Comparison of ENCODE assay signal across 8 cellular contexts in the genomic region with DNA sequence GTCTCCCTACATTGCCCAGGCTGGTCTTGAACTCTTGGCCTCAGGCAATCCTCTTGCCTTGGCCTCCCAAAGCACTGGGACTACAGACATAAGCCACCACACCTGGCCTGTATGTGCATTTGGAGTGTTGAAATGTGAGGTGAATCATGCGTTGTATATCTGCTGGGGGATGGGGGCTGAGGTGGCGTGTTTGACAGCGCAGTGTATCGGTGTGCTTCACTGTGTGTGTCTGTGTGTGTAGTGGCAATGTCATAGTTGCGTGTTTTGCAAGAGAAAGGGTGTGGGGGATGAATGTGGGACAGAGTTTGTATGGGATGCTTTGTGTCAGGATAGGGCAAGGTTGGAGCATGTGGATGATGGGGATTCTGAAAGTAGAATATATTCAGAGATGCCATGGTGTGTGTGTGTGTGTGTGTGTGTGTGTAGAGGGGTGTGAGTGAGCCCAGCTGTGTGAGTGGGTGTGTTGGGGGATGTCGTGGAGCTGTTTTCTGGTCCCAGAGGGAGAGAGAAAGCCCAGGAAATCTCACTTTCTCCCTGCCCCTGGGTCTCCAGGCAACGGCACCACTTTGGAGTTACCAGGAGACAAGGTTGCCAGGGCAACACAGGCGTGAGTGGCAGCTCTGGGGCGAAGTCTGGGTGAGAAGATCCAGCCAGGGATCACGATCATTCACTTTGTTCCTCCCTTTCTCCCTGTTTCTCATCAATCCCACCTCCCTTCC.
DNase-seq lines count a peak whose midpoint lies in the region; ATAC-seq and TF ChIP-seq lines count a peak whose summit lies in the region.

No MANE protein-coding gene starts in this region.

- H3K36me3 Mint-ChIP-seq in stimulated activated naive CD8-positive, alpha-beta T cell treated with anti-CD3 and anti-CD28 coated beads, Interleukin-15, Interleukin-2, amounts not matched to agents 100 ng/mL and 50 ng/mL, for 24 hours (ENCODE audit: low read depth) = peaks cover 23% of the 10 kb centered on the region

- peaks cover 32% of the 10 kb centered on the region for H3K4me1 Mint-ChIP-seq in stimulated activated naive CD8-positive, alpha-beta T cell treated with anti-CD3 and anti-CD28 coated beads, Interleukin-15, Interleukin-2, amounts not matched to agents 100 ng/mL and 50 ng/mL, for 24 hours (ENCODE audit: low read depth)

- DNase-seq in stimulated activated naive CD8-positive, alpha-beta T cell treated with anti-CD3 and anti-CD28 coated beads, Interleukin-15, Interleukin-2, amounts not matched to agents 100 U/mL and 50 U/mL, for 24 hours = no peak
- DNase-seq in NCI-H526 treated with DMSO at 0.1 percent for 48 hours (lab: John Stamatoyannopoulos, UW) (peak; percentile 24), erythroblast (lab: John Stamatoyannopoulos, UW) (peak; percentile 63 to 67), COLO829 (ENCODE audit: low spot score) (no peak), GM10266 (ENCODE audit: extremely low spot score) (no peak)
- no peak for DNase-seq in activated CD8-positive, alpha-beta memory T cell treated with anti-CD3 and anti-CD28 coated beads, Interleukin-2, amount 50 U/mL, for 4 hours

- TF ChIP-seq POLR2A in erythroblast (IDR thresholded peaks at IDR 0.05; ENCODE audit: low read length) = no peak

- peak overlapping the region; percentile 20 for H3K4me3 Mint-ChIP-seq in stimulated activated naive CD8-positive, alpha-beta T cell treated with anti-CD3 and anti-CD28 coated beads, Interleukin-15, Interleukin-2, amounts not matched to agents 100 ng/mL and 50 ng/mL, for 24 hours

- peak overlapping the region; percentile 10 for H3K27ac Mint-ChIP-seq in stimulated activated naive CD8-positive, alpha-beta T cell treated with anti-CD3 and anti-CD28 coated beads, Interleukin-15, Interleukin-2, amounts not matched to agents 100 ng/mL and 50 ng/mL, for 24 hours

- H3K9me3 Mint-ChIP-seq in stimulated activated naive CD8-positive, alpha-beta T cell treated with anti-CD3 and anti-CD28 coated beads, Interleukin-15, Interleukin-2, amounts not matched to agents 100 ng/mL and 50 ng/mL, for 24 hours = no peaks in the 10 kb centered on the region

- no peaks in the 10 kb centered on the region for H3K27me3 Mint-ChIP-seq in stimulated activated naive CD8-positive, alpha-beta T cell treated with anti-CD3 and anti-CD28 coated beads, Interleukin-15, Interleukin-2, amounts not matched to agents 100 ng/mL and 50 ng/mL, for 24 hours

- TF ChIP-seq CTCF in GM10266 (IDR thresholded peaks at IDR 0.05; ENCODE audit: control insufficient read depth, insufficient read depth, low read depth, missing control alignments) = no peak

- ATAC-seq in stimulated activated naive CD8-positive, alpha-beta T cell treated with anti-CD3 and anti-CD28 coated beads, Interleukin-15, Interleukin-2, amounts not matched to agents 100 U/mL and 50 U/mL, for 24 hours = no peak
- ATAC-seq in GM21390 (IDR thresholded peaks at IDR 0.05; ENCODE audit: unreplicated experiment) = no peak

Comparison
In these comparisons a context has a peak if more than half of its experiments do, and no peak if none do; other contexts are left out.
1. DNase-seq: peak in NCI-H526 treated with DMSO at 0.1 percent for 48 hours (single experiment) and erythroblast (2 of 2); none in stimulated activated naive CD8-positive, alpha-beta T cell treated with anti-CD3 and anti-CD28 coated beads, Interleukin-15, Interleukin-2, amounts not matched to agents 100 U/mL and 50 U/mL, for 24 hours (single experiment), COLO829 (single experiment), GM10266 (single experiment) and activated CD8-positive, alpha-beta memory T cell treated with anti-CD3 and anti-CD28 coated beads, Interleukin-2, amount 50 U/mL, for 4 hours (single experiment).